18 cellular contexts compared by ENCODE assay signal in genomic region chr13:30881931-30882899, GRCh38. TPM values are rescaled to one million over a fixed set of nuclear protein-coding genes. Genes with fewer than 3 reads are reported as not detected.
DNase-seq lines count a peak whose midpoint lies in the region; ATAC-seq and TF ChIP-seq lines count a peak whose summit lies in the region.
"Had no signal": no experiment of that assay in that cellular context is flagged by ENCODE, and none has a peak within 500 bp of the region (broad histone marks: within the 10 kb centered on the region; RNA-seq: fewer than 3 reads in every experiment).

No MANE protein-coding gene starts in this region.

- TF ChIP-seq EP300 in SK-N-SH (IDR thresholded peaks at IDR 0.05; ENCODE audit: borderline replicate concordance in 1 of 2, low read depth in 1 of 2, low read length in 1 of 2) (peak in 1 of 2 experiments; percentile 83; a peak in 2 of 4 replicates), gastroesophageal sphincter (IDR thresholded peaks at IDR 0.05) (no peak)

- H3K4me3 Mint-ChIP-seq in neural progenitor cell = no peak overlapping the region
- H3K4me3 Mint-ChIP-seq: activated CD4-positive, alpha-beta T cell treated with anti-CD3 and anti-CD28 coated beads for 36 hours; activated T-helper 17 cell treated with anti-CD3 and anti-CD28 coated beads, Interleukin-2, amount 50 U/mL, for 72 hours; CD4-positive, alpha-beta T cell had no signal

- H3K36me3 Mint-ChIP-seq in neural progenitor cell = no peaks in the 10 kb centered on the region

- no peak for TF ChIP-seq POLR2A in gastroesophageal sphincter (IDR thresholded peaks at IDR 0.05)

- H3K4me1 Mint-ChIP-seq in neural progenitor cell = peaks cover 35% of the 10 kb centered on the region
- H3K4me1 Mint-ChIP-seq: activated T-helper 17 cell treated with anti-CD3 and anti-CD28 coated beads, Interleukin-2, amount 50 U/mL, for 72 hours had no signal

- H3F3A ChIP-seq in SK-N-SH (replicated peaks; ENCODE audit: insufficient read depth) (peaks cover 8% of the 10 kb centered on the region), neural progenitor cell (ENCODE audit: low read depth) (no peaks in the 10 kb centered on the region)

- WGBS in SK-N-SH (ENCODE audit: low lambda C conversion rate) = 41% methylated on average over 9 of the region's 10 CpGs
- WGBS in gastroesophageal sphincter (ENCODE audit: low coverage in 1 of 2), 2 donors = 39 to 49% methylated on average over 9 to 10 of the region's 10 CpGs

- H3K9ac ChIP-seq in SK-N-SH (no peak overlapping the region), neural progenitor cell (no peak overlapping the region)

- H2AFZ ChIP-seq in SK-N-SH (ENCODE audit: low read depth) (peak overlapping the region; percentile 60), neural progenitor cell (replicated peaks) (no peak overlapping the region)

- no peaks in the 10 kb centered on the region for H3K9me3 ChIP-seq in SK-N-SH
- no peaks in the 10 kb centered on the region for H3K9me3 ChIP-seq in gastroesophageal sphincter
- no peaks in the 10 kb centered on the region for H3K9me3 ChIP-seq in neural progenitor cell (ENCODE audit: low read depth)

- TF ChIP-seq RAD21 in SK-N-SH (IDR thresholded peaks at IDR 0.05; ENCODE audit: low read length) = no peak

- H3K4me1 ChIP-seq in SK-N-SH (ENCODE audit: control insufficient read depth in 1 of 2, insufficient read depth in 2 of 2, low read depth in 1 of 2, low read length in 1 of 2) (peaks cover 28% of the 10 kb centered on the region in 2 experiments), gastroesophageal sphincter (peaks cover 0 to 28% (median 0%) of the 10 kb centered on the region in 3 donors), neural progenitor cell (no peaks in the 10 kb centered on the region)

- H3K4me2 ChIP-seq in SK-N-SH (no peak overlapping the region), neural progenitor cell (no peak overlapping the region)

- no peaks in the 10 kb centered on the region for H3K79me2 ChIP-seq in SK-N-SH (ENCODE audit: insufficient read depth)
- H3K79me2 ChIP-seq in neural progenitor cell (ENCODE audit: low read depth) = no peaks in the 10 kb centered on the region

- ATAC-seq in gastroesophageal sphincter = no peak
- no peak for ATAC-seq in left lobe of liver
- ATAC-seq: activated CD4-positive, alpha-beta T cell treated with anti-CD3 and anti-CD28 coated beads for 36 hours; activated T-helper 17 cell treated with anti-CD3 and anti-CD28 coated beads, Interleukin-2, amount 50 U/mL, for 72 hours; K562 had no signal

- no peaks in the 10 kb centered on the region for H4K20me1 ChIP-seq in SK-N-SH (ENCODE audit: insufficient read depth)
- no peaks in the 10 kb centered on the region for H4K20me1 ChIP-seq in neural progenitor cell (ENCODE audit: low read depth)

- peak overlapping the region; percentile 5 to 88; a peak in 3 of 4 replicates for H3K27ac ChIP-seq in SK-N-SH (ENCODE audit: low read depth in 2 of 2, low read length in 1 of 2)
- peak overlapping the region in 3 of 4 donors; percentile 70 to 75 (median 73) for H3K27ac ChIP-seq in gastroesophageal sphincter
- no peak overlapping the region for H3K27ac ChIP-seq in neural progenitor cell
- H3K27ac ChIP-seq in temporal lobe (ENCODE audit: low read depth, low read length) = peak overlapping the region; percentile 20

- H3K9me2 ChIP-seq in SK-N-SH = no peaks in the 10 kb centered on the region

- no peak overlapping the region for H3K4me3 ChIP-seq in SK-N-SH (ENCODE audit: low read depth in 2 of 2, low read length in 1 of 2)
- H3K4me3 ChIP-seq in gastroesophageal sphincter = no peak overlapping the region
- H3K4me3 ChIP-seq in neural progenitor cell = no peak overlapping the region
- H3K4me3 ChIP-seq: K562 had no signal

- H3K9me3 Mint-ChIP-seq in neural progenitor cell = peaks cover 4% of the 10 kb centered on the region
- H3K9me3 Mint-ChIP-seq: activated T-helper 17 cell treated with anti-CD3 and anti-CD28 coated beads, Interleukin-2, amount 50 U/mL, for 72 hours had no signal

- peaks cover 6% of the 10 kb centered on the region for H3K27me3 Mint-ChIP-seq in neural progenitor cell (ENCODE audit: insufficient read depth, low read depth)

- H3K36me3 ChIP-seq in SK-N-SH (replicated peaks in 1 of 2; ENCODE audit: control insufficient read depth in 1 of 2, insufficient read depth in 2 of 2, low read length in 1 of 2) = no peaks in the 10 kb centered on the region
- no peaks in the 10 kb centered on the region for H3K36me3 ChIP-seq in gastroesophageal sphincter
- H3K36me3 ChIP-seq in neural progenitor cell = no peaks in the 10 kb centered on the region

- POLR2A ChIA-PET in SK-N-SH (lab: Yijun Ruan, JAX) = no interaction called here

- CTCF ChIA-PET in SK-N-SH (lab: Yijun Ruan, JAX) = interaction anchor here (2.6 kb wide), 1 partner anchor 16 kb away, joined by 8 read pairs; no protein-coding TSS in a partner anchor

- no peak for TF ChIP-seq CTCF in SK-N-SH (IDR thresholded peaks at IDR 0.05)
- TF ChIP-seq CTCF in gastroesophageal sphincter (IDR thresholded peaks at IDR 0.05) = no peak
- no peak for TF ChIP-seq CTCF in neural progenitor cell (IDR thresholded peaks at IDR 0.05)

- H3K27me3 ChIP-seq in SK-N-SH (ENCODE audit: insufficient read depth) (no peaks in the 10 kb centered on the region), gastroesophageal sphincter (no peaks in the 10 kb centered on the region), neural progenitor cell (no peaks in the 10 kb centered on the region)

- peak; percentile 58 for DNase-seq in SK-N-SH
- peak; percentile 24 for DNase-seq in neural progenitor cell (ENCODE audit: low spot score)
- DNase-seq in GM19238 (ENCODE audit: insufficient read length, low spot score) = no peak
- no peak for DNase-seq in NCI-H2227 treated with DMSO at 0.1 percent for 48 hours (lab: John Stamatoyannopoulos, UW)
- no peak for DNase-seq in left lobe of liver (ENCODE audit: low spot score)
- DNase-seq in OCI-M1 (lab: John Stamatoyannopoulos, UW) = no peak
- DNase-seq: activated CD4-positive, alpha-beta T cell treated with anti-CD3 and anti-CD28 coated beads for 36 hours; CD4-positive, alpha-beta T cell; glutamatergic neuron; NCI-H187; stimulated activated CD4-positive, alpha-beta T cell treated with anti-CD3 and anti-CD28 coated beads, Interleukin-4, amount 100 ng/mL, for 24 hours had no signal

- H3K27ac Mint-ChIP-seq in neural progenitor cell = peak overlapping the region; percentile 66
- H3K27ac Mint-ChIP-seq: activated CD4-positive, alpha-beta T cell treated with anti-CD3 and anti-CD28 coated beads for 36 hours; activated T-helper 17 cell treated with anti-CD3 and anti-CD28 coated beads, Interleukin-2, amount 50 U/mL, for 72 hours; CD4-positive, alpha-beta T cell had no signal

TF ChIP-seq in SK-N-SH, 30 proteins besides CTCF, POLR2A, EP300 and RAD21:
- no peak for TF ChIP-seq MAX (IDR thresholded peaks at IDR 0.05; ENCODE audit: low read depth)
- 0 out of 2 replicates have a peak, but pooled peaks have one; percentile 27 for TF ChIP-seq TCF12 (IDR thresholded peaks at IDR 0.05)
- peak; percentile 43; the same call in 1 of the 2 replicates for TF ChIP-seq RCOR1 (IDR thresholded peaks at IDR 0.05; ENCODE audit: low read length)
- peak; percentile 62 for TF ChIP-seq GATA2 (CRISPR knock-in tag; IDR thresholded peaks at IDR 0.05)

RNA-seq across cellular contexts. Expression of gene MEDAG, which starts 23.9 kb away (rescaled TPM):
- polyA plus RNA-seq in SK-N-SH (2012; rRNA removed) = 0.03 TPM in 1 of 2 replicates, not detected in the other
- 0.01 and 0.03 TPM in 2 replicates for polyA plus RNA-seq in SK-N-SH (2012; cell fraction: cytosol; rRNA removed)
- polyA plus RNA-seq in SK-N-SH (2012; cell fraction: nucleus; rRNA removed) = not detected in 2 replicates
- total RNA-seq in gastroesophageal sphincter (100 to 1,000 TPM in 1 of 4 donors, 10 to 100 TPM in 3; 16.8 to 189 (median 38.4) TPM), neural progenitor cell (ENCODE audit: low replicate concordance) (0.06 TPM in 1 of 2 replicates, not detected in the other), temporal lobe (0.49 TPM), left lobe of liver (0.18 TPM)
- total RNA-seq: activated CD4-positive, alpha-beta T cell treated with anti-CD3 and anti-CD28 coated beads for 36 hours; CD4-positive, alpha-beta T cell; K562 had no signal
- polyA plus RNA-seq: K562 had no signal

RNA-seq across cellular contexts. Expression of gene TEX26, which starts 50.2 kb away (rescaled TPM):
- polyA plus RNA-seq in SK-N-SH (2012; rRNA removed) = not detected in 2 replicates
- polyA plus RNA-seq in SK-N-SH (2012; cell fraction: cytosol; rRNA removed) = not detected in 2 replicates
- polyA plus RNA-seq in SK-N-SH (2012; cell fraction: nucleus; rRNA removed) = not detected in 2 replicates
- total RNA-seq in gastroesophageal sphincter (1 to 10 TPM in 1 of 4 donors, under 1 TPM in 1, not detected in 2; 0.27 to 1.7 TPM), neural progenitor cell (ENCODE audit: low replicate concordance) (not detected in 2 replicates), temporal lobe (0.74 TPM), left lobe of liver (not detected)
- total RNA-seq: activated CD4-positive, alpha-beta T cell treated with anti-CD3 and anti-CD28 coated beads for 36 hours; activated T-helper 17 cell treated with anti-CD3 and anti-CD28 coated beads, Interleukin-2, amount 50 U/mL, for 72 hours; CD4-positive, alpha-beta T cell; epithelial cell of proximal tubule; K562; left ventricle myocardium superior; RPMI7951 had no signal
- polyA plus RNA-seq: K562 had no signal

Comparison
In these comparisons a context has a peak if more than half of its experiments do, and no peak if none do; other contexts are left out.
1. DNase-seq: peak in SK-N-SH (single experiment) and neural progenitor cell (single experiment); none in GM19238 (single experiment), NCI-H2227 treated with DMSO at 0.1 percent for 48 hours (single experiment), left lobe of liver (single experiment) and OCI-M1 (single experiment).
2. RNA of gene MEDAG, which starts 23.9 kb away (total RNA-seq): 16.8 to 189 TPM in gastroesophageal sphincter; 0.49 TPM in temporal lobe (single experiment), 0.18 TPM in left lobe of liver (single experiment) and 0.06 TPM in neural progenitor cell; every median in the first group is over 10 times any median in the second.